11 cellular contexts compared by ENCODE assay signal in genomic region chr12:120833849-120834248, GRCh38.
DNase-seq lines count a peak whose midpoint lies in the region; ATAC-seq and TF ChIP-seq lines count a peak whose summit lies in the region.
"Had no signal": no experiment of that assay in that cellular context is flagged by ENCODE, and none has a peak within 500 bp of the region (broad histone marks: within the 10 kb centered on the region; RNA-seq: fewer than 3 reads in every experiment).

No MANE protein-coding gene starts in this region.

- peak overlapping the region; percentile 73 for H3K27ac Mint-ChIP-seq in stimulated activated naive CD8-positive, alpha-beta T cell treated with anti-CD3 and anti-CD28 coated beads, Interleukin-15, Interleukin-2, amounts not matched to agents 100 ng/mL and 50 ng/mL, for 24 hours

- H3K27me3 Mint-ChIP-seq in stimulated activated naive CD8-positive, alpha-beta T cell treated with anti-CD3 and anti-CD28 coated beads, Interleukin-15, Interleukin-2, amounts not matched to agents 100 ng/mL and 50 ng/mL, for 24 hours: no peaks in the 10 kb centered on the region
- H3K27me3 Mint-ChIP-seq: effector memory CD8-positive, alpha-beta T cell had no signal

- peaks cover 3% of the 10 kb centered on the region for H3K36me3 Mint-ChIP-seq in stimulated activated naive CD8-positive, alpha-beta T cell treated with anti-CD3 and anti-CD28 coated beads, Interleukin-15, Interleukin-2, amounts not matched to agents 100 ng/mL and 50 ng/mL, for 24 hours (ENCODE audit: low read depth)

- WGBS in SK-N-SH (ENCODE audit: low lambda C conversion rate): 92% methylated on average over 4 of the region's 4 CpGs

- peaks cover 5% of the 10 kb centered on the region for H3F3A ChIP-seq in SK-N-SH (replicated peaks; ENCODE audit: insufficient read depth)

- POLR2A ChIA-PET in SK-N-SH (lab: Yijun Ruan, JAX): no interaction called here

- no peak for TF ChIP-seq EP300 in SK-N-SH (IDR thresholded peaks at IDR 0.05; ENCODE audit: borderline replicate concordance in 1 of 2, low read depth in 1 of 2, low read length in 1 of 2)

- H3K27ac ChIP-seq in SK-N-SH (ENCODE audit: low read depth in 2 of 2, low read length in 1 of 2): no peak overlapping the region
- H3K27ac ChIP-seq in KMS-11: peak overlapping the region; percentile 74
- H3K27ac ChIP-seq in cingulate gyrus (ENCODE audit: low read depth, low read length): peak overlapping the region; percentile 39
- no peak overlapping the region for H3K27ac ChIP-seq in Karpas-422 (ENCODE audit: low read length)

- H3K79me2 ChIP-seq in SK-N-SH (ENCODE audit: insufficient read depth) (peaks cover 30% of the 10 kb centered on the region; the same call in 1 of the 2 replicates), KMS-11 (ENCODE audit: insufficient read depth, low read depth) (peaks cover 9% of the 10 kb centered on the region; the same call in 1 of the 2 replicates), Karpas-422 (ENCODE audit: low read length) (peaks cover 48% of the 10 kb centered on the region)

- ATAC-seq in SK-N-SH treated with all-trans-retinoic acid at 6 μM for 48 hours (no peak), GM19463 (IDR thresholded peaks at IDR 0.05; ENCODE audit: unreplicated experiment) (no peak)
- ATAC-seq: effector memory CD8-positive, alpha-beta T cell; HepG2 had no signal

- TF ChIP-seq RAD21 in SK-N-SH (IDR thresholded peaks at IDR 0.05; ENCODE audit: low read length): no peak

- peak overlapping the region; percentile 14 for H3K4me3 Mint-ChIP-seq in stimulated activated naive CD8-positive, alpha-beta T cell treated with anti-CD3 and anti-CD28 coated beads, Interleukin-15, Interleukin-2, amounts not matched to agents 100 ng/mL and 50 ng/mL, for 24 hours
- H3K4me3 Mint-ChIP-seq: effector memory CD8-positive, alpha-beta T cell had no signal

- TF ChIP-seq CTCF in SK-N-SH (IDR thresholded peaks at IDR 0.05): no peak
- TF ChIP-seq CTCF in KMS-11 (conservative IDR thresholded peaks at IDR 0.05; ENCODE audit: low read depth, low read length): no peak

- peaks cover 0 to 9% of the 10 kb centered on the region in 2 experiments; a peak in 3 of 4 replicates for H3K4me1 ChIP-seq in SK-N-SH (ENCODE audit: control insufficient read depth in 1 of 2, insufficient read depth in 2 of 2, low read depth in 1 of 2, low read length in 1 of 2)
- H3K4me1 ChIP-seq in KMS-11 (ENCODE audit: low read depth, poor library complexity, severe bottlenecking): peaks cover 71% of the 10 kb centered on the region
- peaks cover 65% of the 10 kb centered on the region for H3K4me1 ChIP-seq in Karpas-422 (ENCODE audit: low read length)

- H3K4me2 ChIP-seq in SK-N-SH (no peak overlapping the region), KMS-11 (peak overlapping the region; percentile 95), Karpas-422 (ENCODE audit: low read depth, low read length, poor library complexity, severe bottlenecking) (no peak overlapping the region)

- no peaks in the 10 kb centered on the region for H3K9me2 ChIP-seq in SK-N-SH
- H3K9me2 ChIP-seq in Karpas-422 (replicated peaks; ENCODE audit: insufficient read depth, low read length): no peaks in the 10 kb centered on the region

- H2AFZ ChIP-seq in SK-N-SH (ENCODE audit: low read depth): no peak overlapping the region
- H2AFZ ChIP-seq in KMS-11 (ENCODE audit: low read depth): no peak overlapping the region; the same call in 1 of the 2 replicates
- H2AFZ ChIP-seq in Karpas-422 (ENCODE audit: low read length): no peak overlapping the region

- no peak overlapping the region for H3K9ac ChIP-seq in SK-N-SH
- H3K9ac ChIP-seq in KMS-11: peak overlapping the region; percentile 29; the same call in 1 of the 2 replicates
- H3K9ac ChIP-seq in Karpas-422 (ENCODE audit: low read length): no peak overlapping the region

- H3K9me3 ChIP-seq in SK-N-SH (no peaks in the 10 kb centered on the region), Karpas-422 (ENCODE audit: low read length) (no peaks in the 10 kb centered on the region)

- no peak for DNase-seq in SK-N-SH
- no peak for DNase-seq in Karpas-422
- DNase-seq in foreskin melanocyte: no peak
- DNase-seq: effector memory CD8-positive, alpha-beta T cell; NCI-H226 had no signal

- H3K27me3 ChIP-seq in SK-N-SH (ENCODE audit: insufficient read depth) (no peaks in the 10 kb centered on the region), KMS-11 (ENCODE audit: insufficient read depth, low read depth) (no peaks in the 10 kb centered on the region), Karpas-422 (ENCODE audit: low read length) (no peaks in the 10 kb centered on the region)

- peaks cover 68% of the 10 kb centered on the region for H3K4me1 Mint-ChIP-seq in stimulated activated naive CD8-positive, alpha-beta T cell treated with anti-CD3 and anti-CD28 coated beads, Interleukin-15, Interleukin-2, amounts not matched to agents 100 ng/mL and 50 ng/mL, for 24 hours (ENCODE audit: low read depth)

- no peaks in the 10 kb centered on the region for H3K9me3 Mint-ChIP-seq in stimulated activated naive CD8-positive, alpha-beta T cell treated with anti-CD3 and anti-CD28 coated beads, Interleukin-15, Interleukin-2, amounts not matched to agents 100 ng/mL and 50 ng/mL, for 24 hours
- H3K9me3 Mint-ChIP-seq: effector memory CD8-positive, alpha-beta T cell had no signal

- H3K4me3 ChIP-seq in SK-N-SH (ENCODE audit: low read depth in 2 of 2, low read length in 1 of 2) (no peak overlapping the region), KMS-11 (IDR thresholded peaks at IDR 0.05; ENCODE audit: insufficient read depth, low read depth, low read length) (no peak overlapping the region), Karpas-422 (ENCODE audit: low read length) (no peak overlapping the region)

- H3K36me3 ChIP-seq in SK-N-SH (replicated peaks in 1 of 2; ENCODE audit: control insufficient read depth in 1 of 2, insufficient read depth in 2 of 2, low read length in 1 of 2) (no peaks in the 10 kb centered on the region), KMS-11 (ENCODE audit: insufficient read depth) (no peaks in the 10 kb centered on the region), Karpas-422 (ENCODE audit: insufficient read depth, low read length) (no peaks in the 10 kb centered on the region)

- CTCF ChIA-PET in SK-N-SH (lab: Yijun Ruan, JAX): no interaction called here

- H4K20me1 ChIP-seq in SK-N-SH (ENCODE audit: insufficient read depth) (peaks cover 62% of the 10 kb centered on the region), KMS-11 (ENCODE audit: insufficient read depth) (no peaks in the 10 kb centered on the region), Karpas-422 (ENCODE audit: insufficient read depth, low read depth, low read length) (peaks cover 55% of the 10 kb centered on the region; the same call in 1 of the 2 replicates)

TF ChIP-seq in SK-N-SH, 30 proteins besides CTCF, POLR2A, EP300 and RAD21:
- TF ChIP-seq FOSL2 (IDR thresholded peaks at IDR 0.05; ENCODE audit: borderline replicate concordance, low read depth): no peak
- 0 out of 2 replicates have a peak, but pooled peaks have one; percentile 4 for TF ChIP-seq TCF12 (IDR thresholded peaks at IDR 0.05)

TF ChIP-seq in SK-N-SH treated with all-trans-retinoic acid at 6 μM for 48 hours, 23 proteins besides CTCF, POLR2A, EP300 and RAD21:
- no peak for TF ChIP-seq ZFP3 (CRISPR knock-in tag; IDR thresholded peaks at IDR 0.05)
- no peak for TF ChIP-seq ARNTL (CRISPR knock-in tag; IDR thresholded peaks at IDR 0.05; ENCODE audit: borderline replicate concordance, low read depth)
- no peak for TF ChIP-seq CREB5 (CRISPR knock-in tag; IDR thresholded peaks at IDR 0.05; ENCODE audit: low read depth)
- TF ChIP-seq ZNF565 (CRISPR knock-in tag; conservative IDR thresholded peaks at IDR 0.05; ENCODE audit: low read depth): no peak
- TF ChIP-seq PPARA (CRISPR knock-in tag; IDR thresholded peaks at IDR 0.05; ENCODE audit: borderline replicate concordance): no peak
TF ChIP-seq in SK-N-SH treated with all-trans-retinoic acid at 6 μM for 48 hours: peak in this region for 0.

Comparison
In these comparisons a context has a peak if more than half of its experiments do, and no peak if none do; other contexts are left out.
1. H3K27ac ChIP-seq: peak in KMS-11 (single experiment) and cingulate gyrus (single experiment); none in SK-N-SH (0 of 2) and Karpas-422 (single experiment).